1 cellular context compared by ENCODE assay signal in the genomic region with DNA sequence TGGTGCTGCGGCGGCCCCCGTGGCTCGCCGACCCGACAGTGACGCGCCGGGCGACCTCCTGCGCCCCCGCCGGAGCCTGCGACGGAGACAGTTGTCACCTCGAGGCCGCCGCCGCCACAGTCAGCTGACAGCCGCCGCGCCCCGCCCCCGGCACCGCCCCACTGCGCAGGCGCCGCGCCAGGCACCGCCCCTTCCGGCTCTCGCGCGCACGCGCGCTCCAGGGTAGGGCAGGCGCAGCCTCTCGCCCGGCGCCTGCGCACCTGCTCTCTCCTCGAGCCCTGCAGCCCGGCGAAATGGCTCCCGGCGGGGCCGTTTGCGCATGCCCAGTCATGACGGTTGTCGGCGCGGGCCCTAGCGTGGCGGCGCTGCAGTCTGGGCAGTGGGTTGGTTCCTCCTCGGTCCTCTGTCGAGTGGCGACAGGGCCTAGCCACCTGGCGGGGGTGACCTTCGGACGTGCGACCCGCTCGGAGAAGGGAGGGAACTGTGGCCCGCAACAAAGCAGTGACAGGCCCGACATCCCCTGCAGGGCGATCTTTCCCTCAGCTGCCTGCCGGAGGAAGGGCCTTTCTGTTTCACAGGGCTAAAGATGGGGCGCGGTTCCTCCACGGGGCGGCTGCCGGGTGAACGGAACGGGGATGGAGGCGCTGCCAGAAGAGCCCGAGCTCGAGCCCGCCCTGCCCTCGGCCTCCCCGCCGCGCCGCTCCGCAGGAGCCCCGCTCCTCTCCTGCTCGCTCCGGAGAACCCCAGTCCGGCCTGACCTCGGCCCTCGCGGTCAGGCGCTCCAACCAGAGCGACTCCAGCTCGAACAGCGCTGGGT.
TF ChIP-seq lines count a peak whose summit lies in the region.

A gene (minus strand): TSS at position 135 of the 817 bp plus-strand sequence. CDS start 134 bp downstream, at position 1.

TF ChIP-seq in HepG2, 621 proteins besides CTCF, POLR2A, EP300 and RAD21 (continued from another document and continues in another):
- TF ChIP-seq, protein P1, sequence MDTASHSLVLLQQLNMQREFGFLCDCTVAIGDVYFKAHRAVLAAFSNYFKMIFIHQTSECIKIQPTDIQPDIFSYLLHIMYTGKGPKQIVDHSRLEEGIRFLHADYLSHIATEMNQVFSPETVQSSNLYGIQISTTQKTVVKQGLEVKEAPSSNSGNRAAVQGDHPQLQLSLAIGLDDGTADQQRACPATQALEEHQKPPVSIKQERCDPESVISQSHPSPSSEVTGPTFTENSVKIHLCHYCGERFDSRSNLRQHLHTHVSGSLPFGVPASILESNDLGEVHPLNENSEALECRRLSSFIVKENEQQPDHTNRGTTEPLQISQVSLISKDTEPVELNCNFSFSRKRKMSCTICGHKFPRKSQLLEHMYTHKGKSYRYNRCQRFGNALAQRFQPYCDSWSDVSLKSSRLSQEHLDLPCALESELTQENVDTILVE (CRISPR knock-in tag; IDR thresholded peaks at IDR 0.05): peak; percentile 49; the same call in 1 of the 2 replicates
- no peak for TF ChIP-seq NR2F1 (CRISPR knock-in tag; IDR thresholded peaks at IDR 0.05)
- peak; percentile 68 for TF ChIP-seq ZNF777 (CRISPR knock-in tag; IDR thresholded peaks at IDR 0.05)
- TF ChIP-seq, protein P2, sequence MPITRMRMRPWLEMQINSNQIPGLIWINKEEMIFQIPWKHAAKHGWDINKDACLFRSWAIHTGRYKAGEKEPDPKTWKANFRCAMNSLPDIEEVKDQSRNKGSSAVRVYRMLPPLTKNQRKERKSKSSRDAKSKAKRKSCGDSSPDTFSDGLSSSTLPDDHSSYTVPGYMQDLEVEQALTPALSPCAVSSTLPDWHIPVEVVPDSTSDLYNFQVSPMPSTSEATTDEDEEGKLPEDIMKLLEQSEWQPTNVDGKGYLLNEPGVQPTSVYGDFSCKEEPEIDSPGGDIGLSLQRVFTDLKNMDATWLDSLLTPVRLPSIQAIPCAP (CRISPR knock-in tag; IDR thresholded peaks at IDR 0.05; ENCODE audit: low read depth): 0 out of 2 replicates have a peak, but pooled peaks have one; percentile 65
- peak; percentile 55 for TF ChIP-seq STAG1 (CRISPR knock-in tag; IDR thresholded peaks at IDR 0.05)
- peak; percentile 92 for TF ChIP-seq ZNF776 (CRISPR knock-in tag; IDR thresholded peaks at IDR 0.05)
- TF ChIP-seq TMF1 (CRISPR knock-in tag; IDR thresholded peaks at IDR 0.05; ENCODE audit: low read depth): peak; percentile 24; the same call in 1 of the 2 replicates
- TF ChIP-seq, protein P3, sequence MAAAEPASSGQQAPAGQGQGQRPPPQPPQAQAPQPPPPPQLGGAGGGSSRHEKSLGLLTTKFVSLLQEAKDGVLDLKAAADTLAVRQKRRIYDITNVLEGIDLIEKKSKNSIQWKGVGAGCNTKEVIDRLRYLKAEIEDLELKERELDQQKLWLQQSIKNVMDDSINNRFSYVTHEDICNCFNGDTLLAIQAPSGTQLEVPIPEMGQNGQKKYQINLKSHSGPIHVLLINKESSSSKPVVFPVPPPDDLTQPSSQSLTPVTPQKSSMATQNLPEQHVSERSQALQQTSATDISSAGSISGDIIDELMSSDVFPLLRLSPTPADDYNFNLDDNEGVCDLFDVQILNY (CRISPR knock-in tag; conservative IDR thresholded peaks at IDR 0.05): 0 out of 2 replicates have a peak, but pooled peaks have one; percentile 7
- TF ChIP-seq, protein P4, sequence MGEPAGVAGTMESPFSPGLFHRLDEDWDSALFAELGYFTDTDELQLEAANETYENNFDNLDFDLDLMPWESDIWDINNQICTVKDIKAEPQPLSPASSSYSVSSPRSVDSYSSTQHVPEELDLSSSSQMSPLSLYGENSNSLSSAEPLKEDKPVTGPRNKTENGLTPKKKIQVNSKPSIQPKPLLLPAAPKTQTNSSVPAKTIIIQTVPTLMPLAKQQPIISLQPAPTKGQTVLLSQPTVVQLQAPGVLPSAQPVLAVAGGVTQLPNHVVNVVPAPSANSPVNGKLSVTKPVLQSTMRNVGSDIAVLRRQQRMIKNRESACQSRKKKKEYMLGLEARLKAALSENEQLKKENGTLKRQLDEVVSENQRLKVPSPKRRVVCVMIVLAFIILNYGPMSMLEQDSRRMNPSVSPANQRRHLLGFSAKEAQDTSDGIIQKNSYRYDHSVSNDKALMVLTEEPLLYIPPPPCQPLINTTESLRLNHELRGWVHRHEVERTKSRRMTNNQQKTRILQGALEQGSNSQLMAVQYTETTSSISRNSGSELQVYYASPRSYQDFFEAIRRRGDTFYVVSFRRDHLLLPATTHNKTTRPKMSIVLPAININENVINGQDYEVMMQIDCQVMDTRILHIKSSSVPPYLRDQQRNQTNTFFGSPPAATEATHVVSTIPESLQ (CRISPR knock-in tag; conservative IDR thresholded peaks at IDR 0.05): 0 out of 2 replicates have a peak, but pooled peaks have one; percentile 55
- TF ChIP-seq, protein P5, sequence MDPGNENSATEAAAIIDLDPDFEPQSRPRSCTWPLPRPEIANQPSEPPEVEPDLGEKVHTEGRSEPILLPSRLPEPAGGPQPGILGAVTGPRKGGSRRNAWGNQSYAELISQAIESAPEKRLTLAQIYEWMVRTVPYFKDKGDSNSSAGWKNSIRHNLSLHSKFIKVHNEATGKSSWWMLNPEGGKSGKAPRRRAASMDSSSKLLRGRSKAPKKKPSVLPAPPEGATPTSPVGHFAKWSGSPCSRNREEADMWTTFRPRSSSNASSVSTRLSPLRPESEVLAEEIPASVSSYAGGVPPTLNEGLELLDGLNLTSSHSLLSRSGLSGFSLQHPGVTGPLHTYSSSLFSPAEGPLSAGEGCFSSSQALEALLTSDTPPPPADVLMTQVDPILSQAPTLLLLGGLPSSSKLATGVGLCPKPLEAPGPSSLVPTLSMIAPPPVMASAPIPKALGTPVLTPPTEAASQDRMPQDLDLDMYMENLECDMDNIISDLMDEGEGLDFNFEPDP (CRISPR knock-in tag; conservative IDR thresholded peaks at IDR 0.05): no peak
- no peak for TF ChIP-seq CBX1 (IDR thresholded peaks at IDR 0.05; ENCODE audit: low read depth)
- peak; percentile 35; the same call in 1 of the 2 replicates for TF ChIP-seq NCOA2 (CRISPR knock-in tag; IDR thresholded peaks at IDR 0.05)
- TF ChIP-seq, protein P6, sequence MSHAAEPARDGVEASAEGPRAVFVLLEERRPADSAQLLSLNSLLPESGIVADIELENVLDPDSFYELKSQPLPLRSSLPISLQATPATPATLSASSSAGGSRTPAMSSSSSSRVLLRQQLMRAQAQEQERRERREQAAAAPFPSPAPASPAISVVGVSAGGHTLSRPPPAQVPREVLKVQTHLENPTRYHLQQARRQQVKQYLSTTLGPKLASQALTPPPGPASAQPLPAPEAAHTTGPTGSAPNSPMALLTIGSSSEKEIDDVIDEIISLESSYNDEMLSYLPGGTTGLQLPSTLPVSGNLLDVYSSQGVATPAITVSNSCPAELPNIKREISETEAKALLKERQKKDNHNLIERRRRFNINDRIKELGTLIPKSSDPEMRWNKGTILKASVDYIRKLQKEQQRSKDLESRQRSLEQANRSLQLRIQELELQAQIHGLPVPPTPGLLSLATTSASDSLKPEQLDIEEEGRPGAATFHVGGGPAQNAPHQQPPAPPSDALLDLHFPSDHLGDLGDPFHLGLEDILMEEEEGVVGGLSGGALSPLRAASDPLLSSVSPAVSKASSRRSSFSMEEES (CRISPR knock-in tag; IDR thresholded peaks at IDR 0.05): 0 out of 2 replicates have a peak, but pooled peaks have one; percentile 22
- TF ChIP-seq MXI1 (IDR thresholded peaks at IDR 0.05; ENCODE audit: borderline replicate concordance, low read depth, low read length): peak; percentile 84; the same call in 1 of the 3 replicates
- TF ChIP-seq ZNF619 (CRISPR knock-in tag; IDR thresholded peaks at IDR 0.05): peak; percentile 33; the same call in 1 of the 2 replicates
- peak; percentile 75; the same call in 1 of the 2 replicates for TF ChIP-seq NCOA1 (CRISPR knock-in tag; IDR thresholded peaks at IDR 0.05)
- TF ChIP-seq, protein P7, sequence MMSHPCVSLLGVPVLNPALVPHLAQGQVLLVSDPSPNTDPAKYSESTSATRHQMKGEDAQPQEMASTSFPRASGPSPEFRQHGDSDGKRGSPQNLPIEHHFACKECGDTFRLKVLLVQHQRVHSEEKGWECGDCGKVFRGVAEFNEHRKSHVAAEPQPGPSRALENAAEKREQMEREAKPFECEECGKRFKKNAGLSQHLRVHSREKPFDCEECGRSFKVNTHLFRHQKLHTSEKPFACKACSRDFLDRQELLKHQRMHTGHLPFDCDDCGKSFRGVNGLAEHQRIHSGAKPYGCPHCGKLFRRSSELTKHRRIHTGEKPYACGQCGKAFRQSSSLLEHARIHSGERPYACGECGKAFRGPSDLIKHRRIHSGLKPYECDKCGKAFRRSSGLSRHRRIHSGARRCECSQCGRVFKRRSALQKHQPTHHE (CRISPR knock-in tag; IDR thresholded peaks at IDR 0.05; ENCODE audit: borderline replicate concordance): peak; percentile 79; the same call in 1 of the 2 replicates
- TF ChIP-seq DR1 (CRISPR knock-in tag; IDR thresholded peaks at IDR 0.05): peak; percentile 79; the same call in 1 of the 2 replicates
- TF ChIP-seq, protein P8, sequence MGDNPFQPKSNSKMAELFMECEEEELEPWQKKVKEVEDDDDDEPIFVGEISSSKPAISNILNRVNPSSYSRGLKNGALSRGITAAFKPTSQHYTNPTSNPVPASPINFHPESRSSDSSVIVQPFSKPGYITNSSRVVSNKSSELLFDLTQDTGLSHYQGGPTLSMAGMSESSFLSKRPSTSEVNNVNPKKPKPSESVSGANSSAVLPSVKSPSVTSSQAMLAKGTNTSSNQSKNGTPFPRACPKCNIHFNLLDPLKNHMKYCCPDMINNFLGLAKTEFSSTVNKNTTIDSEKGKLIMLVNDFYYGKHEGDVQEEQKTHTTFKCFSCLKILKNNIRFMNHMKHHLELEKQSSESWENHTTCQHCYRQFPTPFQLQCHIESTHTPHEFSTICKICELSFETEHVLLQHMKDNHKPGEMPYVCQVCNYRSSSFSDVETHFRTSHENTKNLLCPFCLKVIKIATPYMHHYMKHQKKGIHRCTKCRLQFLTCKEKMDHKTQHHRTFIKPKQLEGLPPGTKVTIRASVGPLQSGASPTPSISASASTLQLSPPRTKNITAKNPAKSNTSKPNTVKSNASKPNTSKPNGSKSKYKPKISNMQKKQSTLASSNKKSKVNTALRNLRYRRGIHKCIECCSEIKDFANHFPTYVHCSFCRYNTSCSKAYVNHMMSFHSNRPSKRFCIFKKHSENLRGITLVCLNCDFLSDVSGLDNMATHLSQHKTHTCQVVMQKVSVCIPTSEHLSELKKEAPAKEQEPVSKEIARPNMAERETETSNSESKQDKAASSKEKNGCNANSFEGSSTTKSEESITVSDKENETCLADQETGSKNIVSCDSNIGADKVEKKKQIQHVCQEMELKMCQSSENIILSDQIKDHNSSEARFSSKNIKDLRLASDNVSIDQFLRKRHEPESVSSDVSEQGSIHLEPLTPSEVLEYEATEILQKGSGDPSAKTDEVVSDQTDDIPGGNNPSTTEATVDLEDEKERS (CRISPR knock-in tag; IDR thresholded peaks at IDR 0.05): 0 out of 2 replicates have a peak, but pooled peaks have one; percentile 60
- no peak for TF ChIP-seq ZKSCAN1 (IDR thresholded peaks at IDR 0.05; ENCODE audit: low read length)
- peak; percentile 89 for TF ChIP-seq ZNF564 (CRISPR knock-in tag; IDR thresholded peaks at IDR 0.05)
- TF ChIP-seq KLF6 (CRISPR knock-in tag; IDR thresholded peaks at IDR 0.05): no peak
- TF ChIP-seq SKI (IDR thresholded peaks at IDR 0.05; ENCODE audit: partially characterized antibody): peak; percentile 82
- TF ChIP-seq HNF4A (CRISPR knock-in tag; IDR thresholded peaks at IDR 0.05): peak; percentile 51; the same call in 1 of the 2 replicates
- TF ChIP-seq, protein P9, sequence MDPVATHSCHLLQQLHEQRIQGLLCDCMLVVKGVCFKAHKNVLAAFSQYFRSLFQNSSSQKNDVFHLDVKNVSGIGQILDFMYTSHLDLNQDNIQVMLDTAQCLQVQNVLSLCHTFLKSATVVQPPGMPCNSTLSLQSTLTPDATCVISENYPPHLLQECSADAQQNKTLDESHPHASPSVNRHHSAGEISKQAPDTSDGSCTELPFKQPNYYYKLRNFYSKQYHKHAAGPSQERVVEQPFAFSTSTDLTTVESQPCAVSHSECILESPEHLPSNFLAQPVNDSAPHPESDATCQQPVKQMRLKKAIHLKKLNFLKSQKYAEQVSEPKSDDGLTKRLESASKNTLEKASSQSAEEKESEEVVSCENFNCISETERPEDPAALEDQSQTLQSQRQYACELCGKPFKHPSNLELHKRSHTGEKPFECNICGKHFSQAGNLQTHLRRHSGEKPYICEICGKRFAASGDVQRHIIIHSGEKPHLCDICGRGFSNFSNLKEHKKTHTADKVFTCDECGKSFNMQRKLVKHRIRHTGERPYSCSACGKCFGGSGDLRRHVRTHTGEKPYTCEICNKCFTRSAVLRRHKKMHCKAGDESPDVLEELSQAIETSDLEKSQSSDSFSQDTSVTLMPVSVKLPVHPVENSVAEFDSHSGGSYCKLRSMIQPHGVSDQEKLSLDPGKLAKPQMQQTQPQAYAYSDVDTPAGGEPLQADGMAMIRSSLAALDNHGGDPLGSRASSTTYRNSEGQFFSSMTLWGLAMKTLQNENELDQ (CRISPR knock-in tag; IDR thresholded peaks at IDR 0.05; ENCODE audit: borderline replicate concordance): peak; percentile 60; the same call in 1 of the 2 replicates
